In the genomic region with DNA sequence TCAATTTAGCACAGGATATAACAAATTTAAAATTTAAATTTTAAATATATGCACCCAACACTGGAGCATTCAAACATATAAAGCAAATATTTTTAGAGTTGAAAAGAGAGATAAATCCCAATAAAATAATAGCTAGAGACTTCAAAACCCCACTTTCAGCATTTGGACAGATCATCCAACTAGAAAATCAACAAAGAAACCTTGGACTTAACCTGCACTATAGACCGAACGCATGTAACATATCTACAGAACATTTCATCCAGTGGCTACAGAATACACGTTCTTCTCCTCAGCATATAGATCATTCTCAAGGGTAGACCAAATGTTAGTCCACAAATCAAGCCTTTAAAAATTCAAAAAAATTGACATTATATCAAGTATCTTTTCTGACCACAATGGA, we compare ENCODE assay signal across 2 cellular contexts.
TF ChIP-seq lines count a peak whose summit lies in the region.

No MANE protein-coding gene starts in this region.

TF ChIP-seq in A549, 52 proteins besides CTCF, POLR2A, EP300 and RAD21 (continued from another document):
- TF ChIP-seq, protein P1, sequence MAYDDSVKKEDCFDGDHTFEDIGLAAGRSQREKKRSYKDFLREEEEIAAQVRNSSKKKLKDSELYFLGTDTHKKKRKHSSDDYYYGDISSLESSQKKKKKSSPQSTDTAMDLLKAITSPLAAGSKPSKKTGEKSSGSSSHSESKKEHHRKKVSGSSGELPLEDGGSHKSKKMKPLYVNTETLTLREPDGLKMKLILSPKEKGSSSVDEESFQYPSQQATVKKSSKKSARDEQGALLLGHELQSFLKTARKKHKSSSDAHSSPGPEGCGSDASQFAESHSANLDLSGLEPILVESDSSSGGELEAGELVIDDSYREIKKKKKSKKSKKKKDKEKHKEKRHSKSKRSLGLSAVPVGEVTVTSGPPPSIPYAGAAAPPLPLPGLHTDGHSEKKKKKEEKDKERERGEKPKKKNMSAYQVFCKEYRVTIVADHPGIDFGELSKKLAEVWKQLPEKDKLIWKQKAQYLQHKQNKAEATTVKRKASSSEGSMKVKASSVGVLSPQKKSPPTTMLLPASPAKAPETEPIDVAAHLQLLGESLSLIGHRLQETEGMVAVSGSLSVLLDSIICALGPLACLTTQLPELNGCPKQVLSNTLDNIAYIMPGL (CRISPR knock-in tag; IDR thresholded peaks at IDR 0.05; ENCODE audit: borderline replicate concordance), result no peak
- no peak for TF ChIP-seq HEYL (CRISPR knock-in tag; IDR thresholded peaks at IDR 0.05)
- TF ChIP-seq EHMT2 (IDR thresholded peaks at IDR 0.05; ENCODE audit: low read depth), result peak; percentile 79; the same call in 1 of the 2 replicates
- no peak for TF ChIP-seq BHLHE40 (IDR thresholded peaks at IDR 0.05; ENCODE audit: low read depth, low read length)
- no peak for TF ChIP-seq ZNF302 (CRISPR knock-in tag; IDR thresholded peaks at IDR 0.05)
- TF ChIP-seq, protein P2, sequence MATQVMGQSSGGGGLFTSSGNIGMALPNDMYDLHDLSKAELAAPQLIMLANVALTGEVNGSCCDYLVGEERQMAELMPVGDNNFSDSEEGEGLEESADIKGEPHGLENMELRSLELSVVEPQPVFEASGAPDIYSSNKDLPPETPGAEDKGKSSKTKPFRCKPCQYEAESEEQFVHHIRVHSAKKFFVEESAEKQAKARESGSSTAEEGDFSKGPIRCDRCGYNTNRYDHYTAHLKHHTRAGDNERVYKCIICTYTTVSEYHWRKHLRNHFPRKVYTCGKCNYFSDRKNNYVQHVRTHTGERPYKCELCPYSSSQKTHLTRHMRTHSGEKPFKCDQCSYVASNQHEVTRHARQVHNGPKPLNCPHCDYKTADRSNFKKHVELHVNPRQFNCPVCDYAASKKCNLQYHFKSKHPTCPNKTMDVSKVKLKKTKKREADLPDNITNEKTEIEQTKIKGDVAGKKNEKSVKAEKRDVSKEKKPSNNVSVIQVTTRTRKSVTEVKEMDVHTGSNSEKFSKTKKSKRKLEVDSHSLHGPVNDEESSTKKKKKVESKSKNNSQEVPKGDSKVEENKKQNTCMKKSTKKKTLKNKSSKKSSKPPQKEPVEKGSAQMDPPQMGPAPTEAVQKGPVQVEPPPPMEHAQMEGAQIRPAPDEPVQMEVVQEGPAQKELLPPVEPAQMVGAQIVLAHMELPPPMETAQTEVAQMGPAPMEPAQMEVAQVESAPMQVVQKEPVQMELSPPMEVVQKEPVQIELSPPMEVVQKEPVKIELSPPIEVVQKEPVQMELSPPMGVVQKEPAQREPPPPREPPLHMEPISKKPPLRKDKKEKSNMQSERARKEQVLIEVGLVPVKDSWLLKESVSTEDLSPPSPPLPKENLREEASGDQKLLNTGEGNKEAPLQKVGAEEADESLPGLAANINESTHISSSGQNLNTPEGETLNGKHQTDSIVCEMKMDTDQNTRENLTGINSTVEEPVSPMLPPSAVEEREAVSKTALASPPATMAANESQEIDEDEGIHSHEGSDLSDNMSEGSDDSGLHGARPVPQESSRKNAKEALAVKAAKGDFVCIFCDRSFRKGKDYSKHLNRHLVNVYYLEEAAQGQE (IDR thresholded peaks at IDR 0.05), result peak; percentile 87
- no peak for TF ChIP-seq MYC (IDR thresholded peaks at IDR 0.05; ENCODE audit: borderline replicate concordance, low read length)
- TF ChIP-seq SMC3 (IDR thresholded peaks at IDR 0.05), result no peak
- no peak for TF ChIP-seq FOSL2 (IDR thresholded peaks at IDR 0.05)
- TF ChIP-seq FOSL2 (CRISPR knock-in tag; IDR thresholded peaks at IDR 0.05), result no peak
- TF ChIP-seq SREBF2 (IDR thresholded peaks at IDR 0.05), result no peak
- TF ChIP-seq, protein P3, sequence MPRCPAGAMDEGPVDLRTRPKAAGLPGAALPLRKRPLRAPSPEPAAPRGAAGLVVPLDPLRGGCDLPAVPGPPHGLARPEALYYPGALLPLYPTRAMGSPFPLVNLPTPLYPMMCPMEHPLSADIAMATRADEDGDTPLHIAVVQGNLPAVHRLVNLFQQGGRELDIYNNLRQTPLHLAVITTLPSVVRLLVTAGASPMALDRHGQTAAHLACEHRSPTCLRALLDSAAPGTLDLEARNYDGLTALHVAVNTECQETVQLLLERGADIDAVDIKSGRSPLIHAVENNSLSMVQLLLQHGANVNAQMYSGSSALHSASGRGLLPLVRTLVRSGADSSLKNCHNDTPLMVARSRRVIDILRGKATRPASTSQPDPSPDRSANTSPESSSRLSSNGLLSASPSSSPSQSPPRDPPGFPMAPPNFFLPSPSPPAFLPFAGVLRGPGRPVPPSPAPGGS (IDR thresholded peaks at IDR 0.05), result no peak
- no peak for TF ChIP-seq HDAC2 (IDR thresholded peaks at IDR 0.05)
- no peak for TF ChIP-seq JUNB (IDR thresholded peaks at IDR 0.05)
- TF ChIP-seq ZSCAN20 (CRISPR knock-in tag; IDR thresholded peaks at IDR 0.05), result no peak
- no peak for TF ChIP-seq JUN (IDR thresholded peaks at IDR 0.05)
TF ChIP-seq in A549: peak in this region for 2.

TF ChIP-seq in HEK293, 187 proteins besides CTCF, POLR2A, EP300 and RAD21 (continued from another document):
- TF ChIP-seq, protein P2 (tag by site-specific recombination; IDR thresholded peaks at IDR 0.05), result peak; percentile 88
TF ChIP-seq in HEK293: peak in this region for 1.
